ENCODE assay signal across 8 cellular contexts in genomic region chr1:66436378-66437135, GRCh38.
DNase-seq lines count a peak whose midpoint lies in the region; ATAC-seq and TF ChIP-seq lines count a peak whose summit lies in the region.

No MANE protein-coding gene starts in this region.

- H3K4me1 ChIP-seq in esophagus squamous epithelium (peaks cover 0 to 12% (median 8%) of the 10 kb centered on the region in 3 donors), ascending aorta (no peaks in the 10 kb centered on the region)

- peak; percentile 68 for ATAC-seq in GM21526 (IDR thresholded peaks at IDR 0.05; ENCODE audit: low FRiP score, unreplicated experiment)

- no peak for TF ChIP-seq POLR2A in esophagus squamous epithelium (IDR thresholded peaks at IDR 0.05)

- H3K36me3 ChIP-seq in esophagus squamous epithelium (no peaks in the 10 kb centered on the region), ascending aorta (no peaks in the 10 kb centered on the region)

- DNase-seq in GM04503 (ENCODE audit: low read depth): peak; percentile 77
- peak in 1 of 2 experiments; percentile 68 for DNase-seq in HL-60 (ENCODE audit: low read depth in 1 of 2, low spot score in 1 of 2)
- DNase-seq in activated CD4-positive, CD25-positive, alpha-beta regulatory T cell treated with anti-CD3 and anti-CD28 coated beads, Interleukin-2, amount 50 U/mL, for 72 hours: peak; percentile 33
- no peak for DNase-seq in esophagus squamous epithelium (lab: John Stamatoyannopoulos, UW)
- DNase-seq in stimulated activated CD4-positive, alpha-beta T cell treated with anti-CD3 and anti-CD28 coated beads, Interleukin-4, amount 100 ng/mL, for 48 hours (ENCODE audit: low read depth in 2 of 2): peak; percentile 22 to 62
- no peak for DNase-seq in ascending aorta (ENCODE audit: low spot score in 2 of 2)
- no peak for DNase-seq in NCI-H2171 treated with DMSO at 0.1 percent for 48 hours (lab: John Stamatoyannopoulos, UW)

- intact Hi-C loops in esophagus squamous epithelium (cut with DNase I): no loop called here
- intact Hi-C loops in ascending aorta (cut with DNase I): no loop called here

- TF ChIP-seq CTCF in HL-60 (IDR thresholded peaks at IDR 0.05; ENCODE audit: insufficient read depth, low read length): no peak
- TF ChIP-seq CTCF in esophagus squamous epithelium (IDR thresholded peaks at IDR 0.05): peak in 5 of 6 experiments; percentile 29 to 65 (median 52)
- peak in 1 of 3 experiments; percentile 15 for TF ChIP-seq CTCF in ascending aorta (IDR thresholded peaks at IDR 0.05)

- H3K27ac ChIP-seq in HL-60 (replicated peaks) (peak overlapping the region; percentile 36), esophagus squamous epithelium (peak overlapping the region in 1 of 4 donors; percentile 25), ascending aorta (no peak overlapping the region)

- H3K9me3 ChIP-seq in esophagus squamous epithelium (peaks cover 0 to 4% (median 0%) of the 10 kb centered on the region in 3 donors), ascending aorta (peaks cover 0 to 3% of the 10 kb centered on the region in 2 donors)

- H3K4me3 ChIP-seq in HL-60 (replicated peaks; ENCODE audit: insufficient read depth, low read length) (no peak overlapping the region), esophagus squamous epithelium (no peak overlapping the region), ascending aorta (no peak overlapping the region)

- no peaks in the 10 kb centered on the region for H3K27me3 ChIP-seq in HL-60 (ENCODE audit: insufficient read depth, poor library complexity, severe bottlenecking)
- H3K27me3 ChIP-seq in esophagus squamous epithelium: peaks cover 0 to 63% (median 0%) of the 10 kb centered on the region in 4 donors
- no peaks in the 10 kb centered on the region for H3K27me3 ChIP-seq in ascending aorta

- WGBS in esophagus squamous epithelium, 2 donors: 44% methylated on average over 3 to 4 of the region's 4 CpGs

Comparison
In these comparisons a context has a peak if more than half of its experiments do, and no peak if none do; other contexts are left out.
1. DNase-seq: peak in GM04503 (single experiment), activated CD4-positive, CD25-positive, alpha-beta regulatory T cell treated with anti-CD3 and anti-CD28 coated beads, Interleukin-2, amount 50 U/mL, for 72 hours (single experiment) and stimulated activated CD4-positive, alpha-beta T cell treated with anti-CD3 and anti-CD28 coated beads, Interleukin-4, amount 100 ng/mL, for 48 hours (2 of 2); none in esophagus squamous epithelium (single experiment), ascending aorta (0 of 2) and NCI-H2171 treated with DMSO at 0.1 percent for 48 hours (single experiment).